8 cellular contexts compared by ENCODE assay signal in the genomic region with DNA sequence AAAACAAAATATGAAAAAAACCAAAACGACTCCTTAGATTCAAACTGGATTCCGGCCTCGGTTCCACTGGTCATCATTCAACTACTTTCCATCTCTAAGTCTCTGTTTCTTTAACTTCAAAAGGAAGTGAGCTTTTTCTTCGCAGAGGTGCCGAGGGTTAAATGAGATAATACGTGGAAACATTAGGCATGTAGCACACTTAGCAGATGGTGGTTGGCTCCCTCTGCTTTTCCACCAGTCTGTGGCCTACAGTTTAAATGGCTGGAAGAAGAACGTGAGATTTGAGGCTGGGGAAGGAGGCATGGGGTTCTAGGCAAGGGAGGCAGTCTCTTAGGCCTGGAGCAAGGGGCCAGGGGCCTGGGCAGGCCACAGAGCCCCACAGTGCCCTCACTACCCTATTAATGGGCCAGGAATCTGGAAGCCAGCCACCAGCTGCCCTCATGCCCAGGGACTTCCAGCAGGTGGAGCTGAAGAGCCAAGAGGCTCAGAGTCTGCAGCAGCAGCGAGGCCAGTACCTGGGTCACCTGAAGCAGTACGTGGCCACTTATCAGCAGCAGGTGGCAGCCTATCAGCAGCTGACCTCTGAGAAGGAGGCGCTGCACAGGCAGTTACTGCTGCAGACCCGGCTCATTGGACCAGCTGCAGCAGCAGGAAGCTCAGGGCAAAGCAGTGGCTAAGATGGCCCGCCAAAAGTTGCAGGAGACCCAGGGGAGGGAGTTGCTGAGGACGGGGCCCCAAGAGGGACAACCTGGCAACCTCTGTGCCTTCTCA. TPM values are rescaled to one million over a fixed set of nuclear protein-coding genes. Genes with fewer than 3 reads are reported as not detected.
A peak's percentile ranks its signal among the peaks of the same experiment; 100 is the strongest.
DNase-seq lines count a peak whose midpoint lies in the region; TF ChIP-seq lines count a peak whose summit lies in the region.
"Not testable (repeated sequence)": the region's sequence is repeated elsewhere in the genome, so short reads cannot be mapped to it uniquely, and the experiment has no call there.

No MANE protein-coding gene starts in this region.

- H3K27me3 Mint-ChIP-seq in activated CD4-positive, alpha-beta T cell treated with anti-CD3 and anti-CD28 coated beads, Interleukin-2, amount 10 ng/mL, durations not matched to agents 7 days and 5 days: peaks cover 18% of the 10 kb centered on the region
- H3K27me3 Mint-ChIP-seq in MCF 10A (ENCODE audit: insufficient read depth, unreplicated experiment): not testable (repeated sequence)

- BruUV-seq in MCF 10A (replicated peaks; lab: Mats Ljungman, UMichigan): not testable (repeated sequence)

- H3K36me3 Mint-ChIP-seq in activated CD4-positive, alpha-beta T cell treated with anti-CD3 and anti-CD28 coated beads, Interleukin-2, amount 10 ng/mL, durations not matched to agents 7 days and 5 days (ENCODE audit: low read depth); MCF 10A (ENCODE audit: insufficient read depth, unreplicated experiment): not testable (repeated sequence)

- H3K27me3 ChIP-seq in stomach: not testable (repeated sequence)

- DNase-seq in DMS53 (lab: John Stamatoyannopoulos, UW): peak; percentile 96
- peak; percentile 93 for DNase-seq in LNCaP clone FGC (ENCODE audit: low read depth)
- DNase-seq in NK-92 treated with Interleukin-12 subunit alpha and Interleukin-12 subunit beta, amount 100 ng/mL, for 24 hours (lab: John Stamatoyannopoulos, UW): peak; percentile 67
- DNase-seq in activated CD4-positive, alpha-beta T cell treated with anti-CD3 and anti-CD28 coated beads, Interleukin-2, amount 10 ng/mL, durations not matched to agents 7 days and 5 days: peak; percentile 78
- DNase-seq in MCF 10A (ENCODE audit: unreplicated experiment): peak; percentile 88
- DNase-seq in hypothalamus (lab: John Stamatoyannopoulos, UW): peak in 32 of 51 donors; percentile 17 to 65 (median 45)
- peak; percentile 49 for DNase-seq in pons (ENCODE audit: low spot score)
- peak; percentile 95 for DNase-seq in stomach

- not testable (repeated sequence) for H3K9me3 ChIP-seq in stomach

- TF ChIP-seq POLR2A in stomach (IDR thresholded peaks at IDR 0.05): peak in 1 of 4 donors; percentile 27

- not testable (repeated sequence) for H3K9me3 Mint-ChIP-seq in activated CD4-positive, alpha-beta T cell treated with anti-CD3 and anti-CD28 coated beads, Interleukin-2, amount 10 ng/mL, durations not matched to agents 7 days and 5 days; MCF 10A (ENCODE audit: unreplicated experiment)

- H3K4me1 ChIP-seq in stomach: peaks cover 0 to 34% (median 19%) of the 10 kb centered on the region in 4 donors

- H3K4me1 Mint-ChIP-seq in activated CD4-positive, alpha-beta T cell treated with anti-CD3 and anti-CD28 coated beads, Interleukin-2, amount 10 ng/mL, durations not matched to agents 7 days and 5 days: peaks cover 13% of the 10 kb centered on the region
- H3K4me1 Mint-ChIP-seq in MCF 10A (ENCODE audit: insufficient read depth, unreplicated experiment): not testable (repeated sequence)

- H3K27ac ChIP-seq in stomach: peak overlapping the region; percentile 50 to 79 (median 67)

- H3K36me3 ChIP-seq in stomach: not testable (repeated sequence)

- POLR2A ChIA-PET in activated CD4-positive, alpha-beta T cell treated with anti-CD3 and anti-CD28 coated beads, Interleukin-2, amount 10 ng/mL, durations not matched to agents 7 days and 5 days (lab: Charles Lee): not testable (repeated sequence)
- POLR2A ChIA-PET in MCF 10A (lab: Yijun Ruan, JAX): interaction anchor here (0.8 to 1.1 kb wide), 2 partner anchors 18 to 26 kb away, joined by 3 read pairs; no protein-coding TSS in a partner anchor

- WGBS in stomach, 5 donors: 37 to 64% (median 40%) methylated on average over 7 to 13 of the region's 13 CpGs

- H3K4me3 ChIP-seq in LNCaP clone FGC (ENCODE audit: low read depth, low read length) (peak overlapping the region; percentile 38), stomach (peak overlapping the region in 2 of 4 donors; percentile 6 to 20)

- H3K27ac Mint-ChIP-seq in activated CD4-positive, alpha-beta T cell treated with anti-CD3 and anti-CD28 coated beads, Interleukin-2, amount 10 ng/mL, durations not matched to agents 7 days and 5 days: peak overlapping the region; percentile 4
- not testable (repeated sequence) for H3K27ac Mint-ChIP-seq in MCF 10A (ENCODE audit: low read depth, unreplicated experiment)

- CTCF ChIA-PET in activated CD4-positive, alpha-beta T cell treated with anti-CD3 and anti-CD28 coated beads, Interleukin-2, amount 10 ng/mL, durations not matched to agents 7 days and 5 days (lab: Charles Lee): interaction anchor here (0.6 to 3.9 kb wide), 24 partner anchors 8 to 640 kb away, joined by 3 to 23 read pairs (median 4); a partner anchor contains a TSS
- CTCF ChIA-PET in MCF 10A (lab: Yijun Ruan, JAX): interaction anchor here (0.6 to 4.5 kb wide), 59 partner anchors 8 to 686 kb away, joined by 3 to 54 read pairs (median 4); a partner anchor contains a TSS

- TF ChIP-seq CTCF in LNCaP clone FGC (IDR thresholded peaks at IDR 0.05; ENCODE audit: control insufficient read depth, extremely low read depth, insufficient read depth): peak; percentile 93
- TF ChIP-seq CTCF in MCF 10A (IDR thresholded peaks at IDR 0.05; ENCODE audit: unreplicated experiment): peak; percentile 83
- TF ChIP-seq CTCF in stomach (IDR thresholded peaks at IDR 0.05): peak in 5 of 7 experiments; percentile 83 to 95 (median 87)

- intact Hi-C loops in MCF 10A (cut with micrococcal nuclease): loop anchor here (1.0 to 2.0 kb wide), 4 partner anchors 28 to 593 kb away; no protein-coding TSS in a partner anchor
- intact Hi-C loops in stomach (cut with DNase I; ENCODE audit: low total_unique reads): not testable (repeated sequence)

- H3K4me3 Mint-ChIP-seq in activated CD4-positive, alpha-beta T cell treated with anti-CD3 and anti-CD28 coated beads, Interleukin-2, amount 10 ng/mL, durations not matched to agents 7 days and 5 days; MCF 10A (ENCODE audit: unreplicated experiment): not testable (repeated sequence)

- TF ChIP-seq EP300 in stomach (IDR thresholded peaks at IDR 0.05): not testable (repeated sequence)

RNA-seq across cellular contexts. Expression of a gene that starts 27.8 kb away (rescaled TPM):
- total RNA-seq in activated CD4-positive, alpha-beta T cell treated with anti-CD3 and anti-CD28 coated beads, Interleukin-2, amount 10 ng/mL, durations not matched to agents 7 days and 5 days: 10 to 100 TPM; 28.5 to 30.0 TPM
- 70.5 and 77.0 TPM in 2 replicates for total RNA-seq in MCF 10A (2022)
- 10 to 100 TPM; 24.0 to 97.4 (median 61.3) TPM for total RNA-seq in stomach
- 10 to 100 TPM; 51.1 to 70.3 (median 55.3) TPM for polyA plus RNA-seq in stomach

RNA-seq across cellular contexts. Expression of a gene that starts 43.9 kb away (rescaled TPM):
- under 1 TPM; 0.45 to 0.87 TPM for total RNA-seq in activated CD4-positive, alpha-beta T cell treated with anti-CD3 and anti-CD28 coated beads, Interleukin-2, amount 10 ng/mL, durations not matched to agents 7 days and 5 days
- total RNA-seq in MCF 10A (2022) (0.47 TPM in 1 of 2 replicates, not detected in the other), stomach (not detected)
- under 1 TPM in 1 of 3 donors, not detected in 2; 0.10 TPM for polyA plus RNA-seq in stomach

RNA-seq across cellular contexts. Expression of a gene that starts 58.9 kb away (rescaled TPM):
- total RNA-seq in activated CD4-positive, alpha-beta T cell treated with anti-CD3 and anti-CD28 coated beads, Interleukin-2, amount 10 ng/mL, durations not matched to agents 7 days and 5 days: 1 to 10 TPM; 1.1 to 2.1 TPM
- total RNA-seq in MCF 10A (2022) (2.6 and 4.8 TPM in 2 replicates), stomach (1 to 10 TPM in 4 of 5 donors, under 1 TPM in 1; 0.58 to 7.1 (median 2.9) TPM)
- 1 to 10 TPM in 2 of 3 donors, under 1 TPM in 1; 0.93 to 2.0 (median 1.2) TPM for polyA plus RNA-seq in stomach

RNA-seq across cellular contexts. Expression of a gene that starts 59.2 kb away (rescaled TPM):
- total RNA-seq in activated CD4-positive, alpha-beta T cell treated with anti-CD3 and anti-CD28 coated beads, Interleukin-2, amount 10 ng/mL, durations not matched to agents 7 days and 5 days: 1 to 10 TPM; 9.8 to 10.0 TPM
- total RNA-seq in MCF 10A (2022): 3.4 and 6.6 TPM in 2 replicates
- total RNA-seq in stomach: 10 to 100 TPM in 1 of 5 donors, 1 to 10 TPM in 2, under 1 TPM in 1, not detected in 1; under 0.01 to 26.6 (median 5.9) TPM
- polyA plus RNA-seq in stomach: 1 to 10 TPM in 2 of 3 donors, under 1 TPM in 1; 0.92 to 3.2 (median 2.4) TPM

RNA-seq across cellular contexts. Expression of a gene that starts 59.5 kb away (rescaled TPM):
- 10 to 100 TPM; 75.4 to 83.5 TPM for total RNA-seq in activated CD4-positive, alpha-beta T cell treated with anti-CD3 and anti-CD28 coated beads, Interleukin-2, amount 10 ng/mL, durations not matched to agents 7 days and 5 days
- total RNA-seq in MCF 10A (2022) (45.6 and 50.5 TPM in 2 replicates), stomach (100 to 1,000 TPM in 1 of 5 donors, 10 to 100 TPM in 4; 27.4 to 166 (median 36.6) TPM)
- polyA plus RNA-seq in stomach: 100 to 1,000 TPM; 128 to 206 (median 158) TPM

Comparison
In these comparisons a context has a peak if more than half of its experiments do, and no peak if none do; other contexts are left out.
1. DNase-seq: peak in every context shown above with its lines; median percentile 96 in DMS53; 95 in stomach; 93 in LNCaP clone FGC; 88 in MCF 10A; 78 in activated CD4-positive, alpha-beta T cell treated with anti-CD3 and anti-CD28 coated beads, Interleukin-2, amount 10 ng/mL, durations not matched to agents 7 days and 5 days; 67 in NK-92 treated with Interleukin-12 subunit alpha and Interleukin-12 subunit beta, amount 100 ng/mL, for 24 hours; 49 in pons; 45 in hypothalamus.